8 cellular contexts compared by ENCODE assay signal in genomic region chr18:47215554-47216138, GRCh38. TPM values are rescaled to one million over a fixed set of nuclear protein-coding genes. Genes with fewer than 3 reads are reported as not detected.
A peak's percentile ranks its signal among the peaks of the same experiment; 100 is the strongest.
DNase-seq lines count a peak whose midpoint lies in the region; ATAC-seq and TF ChIP-seq lines count a peak whose summit lies in the region.

No MANE protein-coding gene starts in this region.

- no peaks in the 10 kb centered on the region for H3K4me1 ChIP-seq in colonic mucosa
- H3K4me1 ChIP-seq in mesenchymal stem cell (ENCODE audit: control insufficient read depth, insufficient read depth, low read depth, low read length) = no peaks in the 10 kb centered on the region

- no peak overlapping the region for H3K23ac ChIP-seq in mesenchymal stem cell (ENCODE audit: low read length in 2 of 2)

- no peaks in the 10 kb centered on the region for H3K27me3 ChIP-seq in colonic mucosa
- peaks cover 16 to 59% of the 10 kb centered on the region in 2 experiments for H3K27me3 ChIP-seq in mesenchymal stem cell (ENCODE audit: control insufficient read depth in 1 of 2, insufficient read depth in 1 of 2, low read length in 2 of 2)

- H4K91ac ChIP-seq in mesenchymal stem cell (ENCODE audit: low read length) = no peak overlapping the region

- H3K27ac ChIP-seq in colonic mucosa (no peak overlapping the region), mesenchymal stem cell (ENCODE audit: low read length, poor library complexity, severe bottlenecking) (no peak overlapping the region)

- no peak overlapping the region for H3K4me2 ChIP-seq in mesenchymal stem cell (ENCODE audit: low read length, poor library complexity, severe bottlenecking)

- TF ChIP-seq CTCF in colonic mucosa (IDR thresholded peaks at IDR 0.05) = peak; percentile 18

- DNase-seq in DMS53 treated with DMSO at 0.1 percent for 48 hours (lab: John Stamatoyannopoulos, UW; ENCODE audit: unreplicated experiment) = peak; percentile 82
- peak; percentile 28 for DNase-seq in HS-5 (ENCODE audit: low read depth)
- DNase-seq in NOMO-1 treated with dmso at 0.1 percent for 144 hours (lab: John Stamatoyannopoulos, UW; ENCODE audit: unreplicated experiment) = peak; percentile 9
- DNase-seq in colonic mucosa = no peak
- DNase-seq in mesenchymal stem cell = peak; percentile 58
- DNase-seq in mesenteric fat pad (ENCODE audit: low spot score) = no peak

- WGBS in mesenchymal stem cell = 0% methylated on average over 3 of the region's 5 CpGs

- no peak overlapping the region for H2BK12ac ChIP-seq in mesenchymal stem cell (ENCODE audit: low read length in 2 of 2)

- no peak overlapping the region for H2BK120ac ChIP-seq in mesenchymal stem cell (ENCODE audit: low read depth, low read length)

- no peak overlapping the region for H2BK5ac ChIP-seq in mesenchymal stem cell (ENCODE audit: low read depth, low read length, poor library complexity, severe bottlenecking)

- ATAC-seq in HG02759 (IDR thresholded peaks at IDR 0.05; ENCODE audit: unreplicated experiment) (no peak), GM19351 (IDR thresholded peaks at IDR 0.05; ENCODE audit: unreplicated experiment) (no peak)

- H3K4me3 ChIP-seq in colonic mucosa (no peak overlapping the region), mesenchymal stem cell (ENCODE audit: insufficient read depth in 1 of 2, low read depth in 1 of 2, low read length in 2 of 2) (no peak overlapping the region)

- H3K9me3 ChIP-seq in colonic mucosa (no peaks in the 10 kb centered on the region), mesenchymal stem cell (ENCODE audit: control insufficient read depth, low read length) (no peaks in the 10 kb centered on the region)

- H3K18ac ChIP-seq in mesenchymal stem cell (ENCODE audit: low read depth in 1 of 2, low read length in 2 of 2) = no peak overlapping the region

- no peak overlapping the region for H4K8ac ChIP-seq in mesenchymal stem cell (ENCODE audit: low read length)

- intact Hi-C loops in colonic mucosa (cut with DNase I) = loop anchor here (10.0 kb wide), 1 partner anchor 379 kb away; no protein-coding TSS in a partner anchor

- H2BK15ac ChIP-seq in mesenchymal stem cell (ENCODE audit: low read depth, poor library complexity, severe bottlenecking) = no peak overlapping the region

- H3K9ac ChIP-seq in colonic mucosa (ENCODE audit: low read depth in 2 of 2, low read length in 2 of 2) (no peak overlapping the region), mesenchymal stem cell (ENCODE audit: low read length) (no peak overlapping the region)

- no peaks in the 10 kb centered on the region for H3K79me1 ChIP-seq in mesenchymal stem cell (replicated peaks; ENCODE audit: low read length, poor library complexity, severe bottlenecking)

- no peak overlapping the region for H3K4ac ChIP-seq in mesenchymal stem cell (ENCODE audit: low read depth in 1 of 2, low read length in 2 of 2)

- H3K14ac ChIP-seq in mesenchymal stem cell (ENCODE audit: low read length in 2 of 2) = no peak overlapping the region

- H3K36me3 ChIP-seq in colonic mucosa (no peaks in the 10 kb centered on the region), mesenchymal stem cell (ENCODE audit: control insufficient read depth in 1 of 2, insufficient read depth in 2 of 2, low read depth in 1 of 2, low read length in 2 of 2) (no peaks in the 10 kb centered on the region)

- H2AFZ ChIP-seq in mesenchymal stem cell (ENCODE audit: low read depth, low read length) = no peak overlapping the region

- H2AK5ac ChIP-seq in mesenchymal stem cell (ENCODE audit: low read length, severe bottlenecking) = no peak overlapping the region

RNA-seq across cellular contexts. Expression of gene SKOR2, which starts 35.8 kb away (rescaled TPM):
- total RNA-seq in colonic mucosa (not detected), mesenteric fat pad (not detected)
- not detected for polyA plus RNA-seq in mesenchymal stem cell (2013, experiment 1 of 2)
- not detected for polyA plus RNA-seq in mesenchymal stem cell (2013, experiment 2 of 2)

RNA-seq across cellular contexts. Expression of gene IER3IP1, which starts 39.5 kb away (rescaled TPM):
- 10 to 100 TPM; 10.5 to 14.5 TPM for total RNA-seq in colonic mucosa
- polyA plus RNA-seq in mesenchymal stem cell (2013, experiment 1 of 2) = 30.7 TPM
- polyA plus RNA-seq in mesenchymal stem cell (2013, experiment 2 of 2) = 32.6 TPM
- 13.6 TPM for total RNA-seq in mesenteric fat pad

Comparison
In these comparisons a context has a peak if more than half of its experiments do, and no peak if none do; other contexts are left out.
1. DNase-seq: peak in DMS53 treated with DMSO at 0.1 percent for 48 hours (single experiment), HS-5 (single experiment), NOMO-1 treated with dmso at 0.1 percent for 144 hours (single experiment) and mesenchymal stem cell (single experiment); none in colonic mucosa (single experiment) and mesenteric fat pad (single experiment).